1 cellular context compared by ENCODE assay signal in the genomic region with DNA sequence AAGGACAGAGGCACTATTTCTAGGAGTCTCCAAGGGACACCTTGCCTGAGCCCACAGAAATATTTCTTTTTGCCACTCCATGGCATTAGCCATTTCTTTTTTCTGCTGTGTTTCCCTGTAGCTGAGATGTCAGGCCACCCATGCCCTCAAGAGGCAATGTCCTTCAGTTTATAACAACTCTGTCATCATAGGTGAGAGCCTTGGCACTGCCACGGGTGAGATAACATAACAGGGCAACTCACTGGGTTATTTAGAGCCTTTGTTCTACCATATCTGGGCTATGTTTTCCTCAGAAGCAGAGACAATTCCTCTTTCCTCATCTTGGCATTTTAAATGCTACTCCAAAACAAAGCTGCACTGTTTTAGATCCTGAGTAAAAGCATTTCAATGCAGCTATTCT.
TF ChIP-seq lines count a peak whose summit lies in the region.

No MANE protein-coding gene starts in this region.

TF ChIP-seq in H1, 55 proteins besides CTCF, POLR2A, EP300 and RAD21 (continued from another document):
- TF ChIP-seq, protein P1, sequence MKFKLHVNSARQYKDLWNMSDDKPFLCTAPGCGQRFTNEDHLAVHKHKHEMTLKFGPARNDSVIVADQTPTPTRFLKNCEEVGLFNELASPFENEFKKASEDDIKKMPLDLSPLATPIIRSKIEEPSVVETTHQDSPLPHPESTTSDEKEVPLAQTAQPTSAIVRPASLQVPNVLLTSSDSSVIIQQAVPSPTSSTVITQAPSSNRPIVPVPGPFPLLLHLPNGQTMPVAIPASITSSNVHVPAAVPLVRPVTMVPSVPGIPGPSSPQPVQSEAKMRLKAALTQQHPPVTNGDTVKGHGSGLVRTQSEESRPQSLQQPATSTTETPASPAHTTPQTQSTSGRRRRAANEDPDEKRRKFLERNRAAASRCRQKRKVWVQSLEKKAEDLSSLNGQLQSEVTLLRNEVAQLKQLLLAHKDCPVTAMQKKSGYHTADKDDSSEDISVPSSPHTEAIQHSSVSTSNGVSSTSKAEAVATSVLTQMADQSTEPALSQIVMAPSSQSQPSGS (IDR thresholded peaks at IDR 0.05; ENCODE audit: low read length): no peak
- TF ChIP-seq NANOG (IDR thresholded peaks at IDR 0.05; ENCODE audit: insufficient read depth, low read depth, low read length, poor library complexity, severe bottlenecking) (no peak), POLR2AphosphoS5 (IDR thresholded peaks at IDR 0.05; ENCODE audit: low read depth, low read length) (no peak), SIN3A (conservative IDR thresholded peaks at IDR 0.05 in 1 of 2, IDR thresholded peaks at IDR 0.05 in 1 of 2; ENCODE audit: low read depth in 1 of 2, low read length in 2 of 2) (no peak), KDM5A (IDR thresholded peaks at IDR 0.05; ENCODE audit: low read length) (no peak)
